ENCODE assay signal across 1 cellular context in the genomic region with DNA sequence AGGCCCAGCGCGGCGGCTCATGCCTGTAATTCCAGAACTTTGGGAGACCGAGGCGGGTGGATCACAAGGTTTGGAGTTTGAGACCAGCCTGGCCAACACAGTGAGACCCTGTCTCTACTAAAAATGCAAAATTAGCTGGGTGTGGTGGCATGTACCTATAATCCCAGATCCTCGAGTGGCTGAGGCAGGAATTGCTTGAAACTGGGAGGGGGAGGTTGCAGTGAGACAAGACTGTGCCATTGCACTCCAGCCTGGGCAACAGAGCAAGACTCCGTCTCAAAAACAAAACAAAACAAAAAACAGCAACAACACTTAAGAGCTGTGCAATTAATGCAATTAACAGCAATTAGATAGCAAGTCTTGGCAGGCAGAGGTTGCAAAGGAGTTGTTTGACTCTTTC.
TF ChIP-seq lines count a peak whose summit lies in the region.

No MANE protein-coding gene starts in this region.

TF ChIP-seq in K562, 482 proteins besides CTCF, POLR2A, EP300 and RAD21:
- TF ChIP-seq BCOR (IDR thresholded peaks at IDR 0.05) (0 out of 2 replicates have a peak, but pooled peaks have one; percentile 7), ZNF121 (CRISPR knock-in tag; conservative IDR thresholded peaks at IDR 0.05) (peak; percentile 88)
